19 cellular contexts compared by ENCODE assay signal in the genomic region with DNA sequence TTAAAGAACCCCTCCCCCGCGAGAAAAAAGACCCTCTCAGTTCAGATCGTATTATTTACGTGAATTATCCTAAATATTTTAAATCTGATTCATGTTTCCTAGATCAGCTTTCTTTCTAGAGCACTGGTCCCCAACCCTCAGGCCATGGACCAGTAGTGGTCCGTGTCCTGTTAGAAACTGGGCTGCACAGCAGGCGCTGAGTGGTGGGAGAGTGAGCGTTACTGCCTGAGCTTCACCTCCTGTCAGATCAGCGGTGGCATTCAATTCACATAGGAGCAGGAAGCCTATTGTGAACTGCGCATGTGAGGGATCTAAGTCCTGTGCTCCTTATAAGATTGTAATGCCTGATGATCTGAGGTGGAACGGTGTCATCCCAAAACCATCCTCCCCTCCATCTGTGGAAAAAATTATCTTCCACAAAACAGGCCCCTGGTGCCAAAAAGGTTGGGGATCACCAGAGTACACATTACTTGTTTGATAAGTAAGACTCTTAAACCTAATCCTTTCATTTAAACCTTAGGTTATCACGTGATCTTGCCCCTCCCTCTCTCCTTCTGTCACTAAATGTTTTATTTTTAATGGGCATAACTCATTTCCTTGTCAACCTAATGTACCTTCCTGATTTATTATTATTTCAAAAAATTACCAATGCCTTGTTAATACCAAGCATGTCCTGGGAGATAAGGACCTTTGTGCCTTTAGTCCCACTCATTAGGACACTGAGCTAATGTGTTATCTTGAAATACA.
A peak's percentile ranks its signal among the peaks of the same experiment; 100 is the strongest.
DNase-seq lines count a peak whose midpoint lies in the region; ATAC-seq, FAIRE-seq and TF ChIP-seq lines count a peak whose summit lies in the region.
"Had no signal": no experiment of that assay in that cellular context is flagged by ENCODE, and none has a peak within 500 bp of the region (broad histone marks: within the 10 kb centered on the region; RNA-seq: fewer than 3 reads in every experiment).

No MANE protein-coding gene starts in this region.

- H3K36me3 ChIP-seq in WERI-Rb-1 (no peaks in the 10 kb centered on the region), endodermal cell (ENCODE audit: control insufficient read depth, insufficient read depth, low read length) (no peaks in the 10 kb centered on the region), neural progenitor cell (no peaks in the 10 kb centered on the region)
- H3K36me3 ChIP-seq: BE2C, HAP-1 had no signal

- FAIRE-seq in GM12891 (lab: Jason Lieb, UNC): peak; percentile 5
- no peak for FAIRE-seq in frontal cortex (lab: Jason Lieb, UNC)
- FAIRE-seq: GM12892 had no signal

- H3K36me3 Mint-ChIP-seq in endodermal cell (ENCODE audit: low read depth) (no peaks in the 10 kb centered on the region), neural progenitor cell (no peaks in the 10 kb centered on the region)
- H3K36me3 Mint-ChIP-seq: CD4-positive, CD25-positive, alpha-beta regulatory T cell; CD8-positive, alpha-beta memory T cell had no signal

- H3K27me3 ChIP-seq in WERI-Rb-1 (ENCODE audit: insufficient read depth, low read depth, severe bottlenecking): no peaks in the 10 kb centered on the region
- H3K27me3 ChIP-seq in endodermal cell (ENCODE audit: control insufficient read depth, insufficient read depth, low read length, poor library complexity, severe bottlenecking): no peaks in the 10 kb centered on the region
- no peaks in the 10 kb centered on the region for H3K27me3 ChIP-seq in neural progenitor cell
- H3K27me3 ChIP-seq: BE2C had no signal

- no peaks in the 10 kb centered on the region for H3K79me2 ChIP-seq in neural progenitor cell (ENCODE audit: low read depth)

- no peaks in the 10 kb centered on the region for H3K9me3 Mint-ChIP-seq in endodermal cell
- no peaks in the 10 kb centered on the region for H3K9me3 Mint-ChIP-seq in neural progenitor cell

- TF ChIP-seq POLR2A in GM12891 (IDR thresholded peaks at IDR 0.05; ENCODE audit: low read depth, low read length): no peak

- H3K27ac ChIP-seq in WERI-Rb-1: no peak overlapping the region
- H3K27ac ChIP-seq in endodermal cell (ENCODE audit: low read depth, low read length): no peak overlapping the region
- no peak overlapping the region for H3K27ac ChIP-seq in neural progenitor cell

- H3F3A ChIP-seq in neural progenitor cell (ENCODE audit: low read depth): no peaks in the 10 kb centered on the region

- H3K4me3 ChIP-seq in WERI-Rb-1 (ENCODE audit: low read depth, low read length): no peak overlapping the region
- H3K4me3 ChIP-seq in endodermal cell (ENCODE audit: low read length): no peak overlapping the region
- no peak overlapping the region for H3K4me3 ChIP-seq in neural progenitor cell
- H3K4me3 ChIP-seq: HAP-1 had no signal

- H3K4me1 ChIP-seq in endodermal cell (ENCODE audit: control insufficient read depth, insufficient read depth, low read length) (peaks cover 5% of the 10 kb centered on the region), neural progenitor cell (no peaks in the 10 kb centered on the region)
- H3K4me1 ChIP-seq: BE2C had no signal

- H3K9me3 ChIP-seq in WERI-Rb-1 (ENCODE audit: severe bottlenecking) (no peaks in the 10 kb centered on the region), endodermal cell (ENCODE audit: control insufficient read depth, low read length) (no peaks in the 10 kb centered on the region), neural progenitor cell (ENCODE audit: low read depth) (no peaks in the 10 kb centered on the region)
- H3K9me3 ChIP-seq: BE2C, HAP-1 had no signal

- no peaks in the 10 kb centered on the region for H3K27me3 Mint-ChIP-seq in endodermal cell (ENCODE audit: insufficient read depth)
- no peaks in the 10 kb centered on the region for H3K27me3 Mint-ChIP-seq in neural progenitor cell (ENCODE audit: insufficient read depth, low read depth)
- H3K27me3 Mint-ChIP-seq: CD4-positive, CD25-positive, alpha-beta regulatory T cell; CD8-positive, alpha-beta memory T cell had no signal

- H2AFZ ChIP-seq in neural progenitor cell (replicated peaks): peak overlapping the region; percentile 11

- H3K27ac Mint-ChIP-seq in endodermal cell (no peak overlapping the region), neural progenitor cell (no peak overlapping the region)
- H3K27ac Mint-ChIP-seq: CD4-positive, CD25-positive, alpha-beta regulatory T cell; CD8-positive, alpha-beta memory T cell had no signal

- TF ChIP-seq CTCF in WERI-Rb-1 (IDR thresholded peaks at IDR 0.05; ENCODE audit: low read depth, low read length) (no peak), endodermal cell (conservative IDR thresholded peaks at IDR 0.05) (no peak), neural progenitor cell (IDR thresholded peaks at IDR 0.05) (no peak)

- WGBS in endodermal cell (ENCODE audit: insufficient coverage in 1 of 2, insufficient read length in 1 of 2), 2 experiments: 93 to 100% methylated on average over 5 to 11 of the region's 11 CpGs

- DNase-seq in GM12891 (ENCODE audit: insufficient read length, low spot score) (no peak), WERI-Rb-1 (peak; percentile 17), endodermal cell (peak; percentile 52), neural progenitor cell (ENCODE audit: low spot score) (peak; percentile 8), frontal cortex (ENCODE audit: low spot score in 2 of 2) (no peak)
- DNase-seq: ACHN; BE2C; C1 segment of cervical spinal cord; CD4-positive, CD25-positive, alpha-beta regulatory T cell; CD8-positive, alpha-beta memory T cell; COR-L47; DMS 273 treated with DMSO at 0.1 percent for 48 hours; DMS53; DND-41; EL had no signal

- no peaks in the 10 kb centered on the region for H4K20me1 ChIP-seq in neural progenitor cell (ENCODE audit: low read depth)

- H3K9ac ChIP-seq in endodermal cell (ENCODE audit: extremely low read depth, low read length, poor library complexity, severe bottlenecking) (no peak overlapping the region), neural progenitor cell (no peak overlapping the region)

- ATAC-seq in GM18502 (IDR thresholded peaks at IDR 0.05; ENCODE audit: poor library complexity, unreplicated experiment) (no peak), HG02588 (IDR thresholded peaks at IDR 0.05; ENCODE audit: unreplicated experiment) (no peak)

- H3K4me3 Mint-ChIP-seq in endodermal cell (no peak overlapping the region), neural progenitor cell (no peak overlapping the region)
- H3K4me3 Mint-ChIP-seq: CD4-positive, CD25-positive, alpha-beta regulatory T cell; CD8-positive, alpha-beta memory T cell had no signal

- peaks cover 24% of the 10 kb centered on the region for H3K4me1 Mint-ChIP-seq in endodermal cell
- H3K4me1 Mint-ChIP-seq in neural progenitor cell: peaks cover 7% of the 10 kb centered on the region
- H3K4me1 Mint-ChIP-seq: CD4-positive, CD25-positive, alpha-beta regulatory T cell; CD8-positive, alpha-beta memory T cell had no signal

- H3K4me2 ChIP-seq in neural progenitor cell: no peak overlapping the region

TF ChIP-seq in GM12891, 5 proteins besides CTCF, POLR2A, EP300 and RAD21:
- TF ChIP-seq PAX5 (IDR thresholded peaks at IDR 0.05; ENCODE audit: insufficient read depth, low read length, severe bottlenecking) (no peak), SPI1 (IDR thresholded peaks at IDR 0.05; ENCODE audit: low read depth, low read length) (no peak), POU2F2 (IDR thresholded peaks at IDR 0.05; ENCODE audit: low read depth, low read length) (no peak), TAF1 (IDR thresholded peaks at IDR 0.05; ENCODE audit: low read depth, low read length) (no peak), POLR2AphosphoS5 (IDR thresholded peaks at IDR 0.05; ENCODE audit: low read depth, low read length) (no peak)

Comparison
In these comparisons a context has a peak if more than half of its experiments do, and no peak if none do; other contexts are left out.
1. DNase-seq: peak in WERI-Rb-1 (single experiment), endodermal cell (single experiment) and neural progenitor cell (single experiment); none in GM12891 (single experiment) and frontal cortex (0 of 2).